2 cellular contexts compared by ENCODE assay signal in the genomic region with DNA sequence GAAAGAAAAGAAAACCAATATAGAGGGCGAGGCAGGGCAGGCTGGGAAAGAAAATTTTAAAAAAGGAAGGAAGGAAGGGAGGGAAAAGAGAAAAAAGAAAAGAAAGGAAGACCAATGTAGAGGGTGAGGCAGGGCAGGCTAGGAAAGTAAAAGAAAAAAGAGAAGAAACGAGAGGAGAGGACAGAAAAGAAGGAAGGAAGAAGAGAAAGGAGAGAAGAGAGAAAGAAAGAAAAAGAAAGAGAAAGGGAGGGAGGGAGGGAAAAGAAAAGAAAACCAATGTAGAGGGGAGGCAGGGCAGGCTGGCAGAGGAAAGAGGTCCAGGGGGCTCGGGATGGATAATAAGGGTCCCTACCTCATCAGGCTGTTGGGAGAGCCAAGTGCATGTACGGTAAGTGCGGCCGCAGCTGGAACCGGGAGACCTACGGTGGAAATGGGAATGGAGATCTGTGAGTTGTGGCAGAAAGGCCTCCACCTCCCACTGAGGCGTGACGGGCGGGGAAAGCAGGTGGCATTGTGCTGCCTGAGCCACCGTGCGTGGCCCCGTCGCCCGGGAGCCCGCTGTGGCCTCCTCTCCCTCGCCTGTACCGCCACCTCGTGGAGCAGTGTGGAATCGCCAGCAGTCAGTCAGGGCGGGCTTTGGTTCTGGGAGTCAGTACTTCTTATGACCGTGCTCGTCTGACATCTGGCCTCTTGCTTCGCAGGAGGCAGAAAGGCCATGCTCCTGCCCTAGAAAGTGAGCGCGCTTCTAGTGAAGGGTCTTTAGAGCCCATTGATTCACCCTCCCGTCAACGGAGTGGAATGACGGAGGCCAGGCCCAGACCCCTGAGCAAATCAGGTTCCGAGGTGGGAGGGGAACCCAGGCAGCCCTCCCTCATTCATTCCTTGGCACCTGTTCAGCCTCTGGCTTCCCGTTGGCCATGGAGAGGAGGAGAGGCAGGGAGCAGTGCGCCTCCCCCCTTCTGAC.
A peak's percentile ranks its signal among the peaks of the same experiment; 100 is the strongest.
TF ChIP-seq lines count a peak whose summit lies in the region.

No MANE protein-coding gene starts in this region.

TF ChIP-seq in A549, 52 proteins besides CTCF, POLR2A, EP300 and RAD21:
- TF ChIP-seq, protein P1, sequence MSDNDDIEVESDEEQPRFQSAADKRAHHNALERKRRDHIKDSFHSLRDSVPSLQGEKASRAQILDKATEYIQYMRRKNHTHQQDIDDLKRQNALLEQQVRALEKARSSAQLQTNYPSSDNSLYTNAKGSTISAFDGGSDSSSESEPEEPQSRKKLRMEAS (IDR thresholded peaks at IDR 0.05): peak; percentile 58; the same call in 1 of the 2 replicates
- TF ChIP-seq SMC3 (IDR thresholded peaks at IDR 0.05) (peak; percentile 84), KDM5A (IDR thresholded peaks at IDR 0.05) (no peak)
- TF ChIP-seq, protein P2, sequence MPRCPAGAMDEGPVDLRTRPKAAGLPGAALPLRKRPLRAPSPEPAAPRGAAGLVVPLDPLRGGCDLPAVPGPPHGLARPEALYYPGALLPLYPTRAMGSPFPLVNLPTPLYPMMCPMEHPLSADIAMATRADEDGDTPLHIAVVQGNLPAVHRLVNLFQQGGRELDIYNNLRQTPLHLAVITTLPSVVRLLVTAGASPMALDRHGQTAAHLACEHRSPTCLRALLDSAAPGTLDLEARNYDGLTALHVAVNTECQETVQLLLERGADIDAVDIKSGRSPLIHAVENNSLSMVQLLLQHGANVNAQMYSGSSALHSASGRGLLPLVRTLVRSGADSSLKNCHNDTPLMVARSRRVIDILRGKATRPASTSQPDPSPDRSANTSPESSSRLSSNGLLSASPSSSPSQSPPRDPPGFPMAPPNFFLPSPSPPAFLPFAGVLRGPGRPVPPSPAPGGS (IDR thresholded peaks at IDR 0.05): no peak
- TF ChIP-seq, protein P3, sequence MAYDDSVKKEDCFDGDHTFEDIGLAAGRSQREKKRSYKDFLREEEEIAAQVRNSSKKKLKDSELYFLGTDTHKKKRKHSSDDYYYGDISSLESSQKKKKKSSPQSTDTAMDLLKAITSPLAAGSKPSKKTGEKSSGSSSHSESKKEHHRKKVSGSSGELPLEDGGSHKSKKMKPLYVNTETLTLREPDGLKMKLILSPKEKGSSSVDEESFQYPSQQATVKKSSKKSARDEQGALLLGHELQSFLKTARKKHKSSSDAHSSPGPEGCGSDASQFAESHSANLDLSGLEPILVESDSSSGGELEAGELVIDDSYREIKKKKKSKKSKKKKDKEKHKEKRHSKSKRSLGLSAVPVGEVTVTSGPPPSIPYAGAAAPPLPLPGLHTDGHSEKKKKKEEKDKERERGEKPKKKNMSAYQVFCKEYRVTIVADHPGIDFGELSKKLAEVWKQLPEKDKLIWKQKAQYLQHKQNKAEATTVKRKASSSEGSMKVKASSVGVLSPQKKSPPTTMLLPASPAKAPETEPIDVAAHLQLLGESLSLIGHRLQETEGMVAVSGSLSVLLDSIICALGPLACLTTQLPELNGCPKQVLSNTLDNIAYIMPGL (CRISPR knock-in tag; IDR thresholded peaks at IDR 0.05; ENCODE audit: borderline replicate concordance): no peak
- TF ChIP-seq, protein P4, sequence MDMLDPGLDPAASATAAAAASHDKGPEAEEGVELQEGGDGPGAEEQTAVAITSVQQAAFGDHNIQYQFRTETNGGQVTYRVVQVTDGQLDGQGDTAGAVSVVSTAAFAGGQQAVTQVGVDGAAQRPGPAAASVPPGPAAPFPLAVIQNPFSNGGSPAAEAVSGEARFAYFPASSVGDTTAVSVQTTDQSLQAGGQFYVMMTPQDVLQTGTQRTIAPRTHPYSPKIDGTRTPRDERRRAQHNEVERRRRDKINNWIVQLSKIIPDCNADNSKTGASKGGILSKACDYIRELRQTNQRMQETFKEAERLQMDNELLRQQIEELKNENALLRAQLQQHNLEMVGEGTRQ (IDR thresholded peaks at IDR 0.05): no peak

TF ChIP-seq in K562, 482 proteins besides CTCF, POLR2A, EP300 and RAD21 (continues in another document):
- TF ChIP-seq PHF20 (IDR thresholded peaks at IDR 0.05; ENCODE audit: partially characterized antibody) (peak; percentile 41), MEF2D (tag; conservative IDR thresholded peaks at IDR 0.05; ENCODE audit: low read depth) (no peak), ILF3 (IDR thresholded peaks at IDR 0.05; ENCODE audit: borderline replicate concordance) (no peak), THRAP3 (IDR thresholded peaks at IDR 0.05; ENCODE audit: borderline replicate concordance) (no peak), ZNF764 (CRISPR knock-in tag; IDR thresholded peaks at IDR 0.05; ENCODE audit: low read depth) (no peak), ARID2 (IDR thresholded peaks at IDR 0.05) (peak; percentile 89), SMC3 (conservative IDR thresholded peaks at IDR 0.05; ENCODE audit: insufficient read depth, low read depth, low read length) (peak; percentile 99), CBFA2T2 (conservative IDR thresholded peaks at IDR 0.05) (no peak), CTBP1 (IDR thresholded peaks at IDR 0.05; ENCODE audit: borderline replicate concordance) (peak; percentile 82), NUFIP1 (IDR thresholded peaks at IDR 0.05; ENCODE audit: partially characterized antibody) (no peak), ZBTB1 (CRISPR knock-in tag; IDR thresholded peaks at IDR 0.05; ENCODE audit: borderline replicate concordance, low read depth) (no peak), ZNF239 (CRISPR knock-in tag; IDR thresholded peaks at IDR 0.05) (no peak), NR4A1 (CRISPR knock-in tag; IDR thresholded peaks at IDR 0.05) (no peak), NR4A1 (tag; IDR thresholded peaks at IDR 0.05) (no peak), POLR3A (IDR thresholded peaks at IDR 0.05; ENCODE audit: borderline replicate concordance, extremely low read depth, insufficient read depth, insufficient read length) (no peak), ZNF212 (CRISPR knock-in tag; IDR thresholded peaks at IDR 0.05) (no peak), CC2D1A (IDR thresholded peaks at IDR 0.05) (peak; percentile 80), XRCC5 (IDR thresholded peaks at IDR 0.05; ENCODE audit: low read depth, low read length) (0 out of 2 replicates have a peak, but pooled peaks have one; percentile 43), SMARCB1 (IDR thresholded peaks at IDR 0.05; ENCODE audit: insufficient read length, low read depth) (no peak), BCOR (IDR thresholded peaks at IDR 0.05) (no peak), HMGN3 (IDR thresholded peaks at IDR 0.05; ENCODE audit: borderline replicate concordance, extremely low read depth, insufficient read length, low read depth, low read length) (peak; percentile 20), JUND (IDR thresholded peaks at IDR 0.05; ENCODE audit: borderline replicate concordance, low read depth, low read length) (peak; percentile 32; the same call in 1 of the 2 replicates), JUND (tag; IDR thresholded peaks at IDR 0.05; ENCODE audit: borderline replicate concordance, low read depth, low read length) (no peak; the same call in 2 of the 3 replicates), PRMT5 (CRISPR knock-in tag; IDR thresholded peaks at IDR 0.05) (no peak), FOXM1 (IDR thresholded peaks at IDR 0.05; ENCODE audit: low read depth) (no peak), FOXM1 (CRISPR knock-in tag; IDR thresholded peaks at IDR 0.05; ENCODE audit: low read depth) (no peak), MTA3 (IDR thresholded peaks at IDR 0.05; ENCODE audit: borderline replicate concordance) (peak; percentile 67; the same call in 1 of the 2 replicates)
- TF ChIP-seq, protein P5, sequence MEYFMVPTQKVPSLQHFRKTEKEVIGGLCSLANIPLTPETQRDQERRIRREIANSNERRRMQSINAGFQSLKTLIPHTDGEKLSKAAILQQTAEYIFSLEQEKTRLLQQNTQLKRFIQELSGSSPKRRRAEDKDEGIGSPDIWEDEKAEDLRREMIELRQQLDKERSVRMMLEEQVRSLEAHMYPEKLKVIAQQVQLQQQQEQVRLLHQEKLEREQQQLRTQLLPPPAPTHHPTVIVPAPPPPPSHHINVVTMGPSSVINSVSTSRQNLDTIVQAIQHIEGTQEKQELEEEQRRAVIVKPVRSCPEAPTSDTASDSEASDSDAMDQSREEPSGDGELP (CRISPR knock-in tag; IDR thresholded peaks at IDR 0.05; ENCODE audit: borderline replicate concordance): peak; percentile 82; the same call in 1 of the 2 replicates
- TF ChIP-seq, protein P1 (CRISPR knock-in tag; IDR thresholded peaks at IDR 0.05): peak; percentile 91
- TF ChIP-seq, protein P6, sequence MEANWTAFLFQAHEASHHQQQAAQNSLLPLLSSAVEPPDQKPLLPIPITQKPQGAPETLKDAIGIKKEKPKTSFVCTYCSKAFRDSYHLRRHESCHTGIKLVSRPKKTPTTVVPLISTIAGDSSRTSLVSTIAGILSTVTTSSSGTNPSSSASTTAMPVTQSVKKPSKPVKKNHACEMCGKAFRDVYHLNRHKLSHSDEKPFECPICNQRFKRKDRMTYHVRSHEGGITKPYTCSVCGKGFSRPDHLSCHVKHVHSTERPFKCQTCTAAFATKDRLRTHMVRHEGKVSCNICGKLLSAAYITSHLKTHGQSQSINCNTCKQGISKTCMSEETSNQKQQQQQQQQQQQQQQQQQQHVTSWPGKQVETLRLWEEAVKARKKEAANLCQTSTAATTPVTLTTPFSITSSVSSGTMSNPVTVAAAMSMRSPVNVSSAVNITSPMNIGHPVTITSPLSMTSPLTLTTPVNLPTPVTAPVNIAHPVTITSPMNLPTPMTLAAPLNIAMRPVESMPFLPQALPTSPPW (CRISPR knock-in tag; IDR thresholded peaks at IDR 0.05): peak; percentile 40; the same call in 1 of the 2 replicates
- TF ChIP-seq, protein P7, sequence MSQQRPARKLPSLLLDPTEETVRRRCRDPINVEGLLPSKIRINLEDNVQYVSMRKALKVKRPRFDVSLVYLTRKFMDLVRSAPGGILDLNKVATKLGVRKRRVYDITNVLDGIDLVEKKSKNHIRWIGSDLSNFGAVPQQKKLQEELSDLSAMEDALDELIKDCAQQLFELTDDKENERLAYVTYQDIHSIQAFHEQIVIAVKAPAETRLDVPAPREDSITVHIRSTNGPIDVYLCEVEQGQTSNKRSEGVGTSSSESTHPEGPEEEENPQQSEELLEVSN (IDR thresholded peaks at IDR 0.05; ENCODE audit: borderline replicate concordance in 1 of 2, extremely low read depth in 1 of 2, insufficient read depth in 1 of 2, insufficient read length in 1 of 2, low read depth in 1 of 2, low read length in 1 of 2, poor library complexity in 1 of 2, severe bottlenecking in 1 of 2): peak; percentile 46 to 68
- TF ChIP-seq, protein P8, sequence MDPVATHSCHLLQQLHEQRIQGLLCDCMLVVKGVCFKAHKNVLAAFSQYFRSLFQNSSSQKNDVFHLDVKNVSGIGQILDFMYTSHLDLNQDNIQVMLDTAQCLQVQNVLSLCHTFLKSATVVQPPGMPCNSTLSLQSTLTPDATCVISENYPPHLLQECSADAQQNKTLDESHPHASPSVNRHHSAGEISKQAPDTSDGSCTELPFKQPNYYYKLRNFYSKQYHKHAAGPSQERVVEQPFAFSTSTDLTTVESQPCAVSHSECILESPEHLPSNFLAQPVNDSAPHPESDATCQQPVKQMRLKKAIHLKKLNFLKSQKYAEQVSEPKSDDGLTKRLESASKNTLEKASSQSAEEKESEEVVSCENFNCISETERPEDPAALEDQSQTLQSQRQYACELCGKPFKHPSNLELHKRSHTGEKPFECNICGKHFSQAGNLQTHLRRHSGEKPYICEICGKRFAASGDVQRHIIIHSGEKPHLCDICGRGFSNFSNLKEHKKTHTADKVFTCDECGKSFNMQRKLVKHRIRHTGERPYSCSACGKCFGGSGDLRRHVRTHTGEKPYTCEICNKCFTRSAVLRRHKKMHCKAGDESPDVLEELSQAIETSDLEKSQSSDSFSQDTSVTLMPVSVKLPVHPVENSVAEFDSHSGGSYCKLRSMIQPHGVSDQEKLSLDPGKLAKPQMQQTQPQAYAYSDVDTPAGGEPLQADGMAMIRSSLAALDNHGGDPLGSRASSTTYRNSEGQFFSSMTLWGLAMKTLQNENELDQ (CRISPR knock-in tag; IDR thresholded peaks at IDR 0.05; ENCODE audit: borderline replicate concordance): no peak
- TF ChIP-seq, protein P9, sequence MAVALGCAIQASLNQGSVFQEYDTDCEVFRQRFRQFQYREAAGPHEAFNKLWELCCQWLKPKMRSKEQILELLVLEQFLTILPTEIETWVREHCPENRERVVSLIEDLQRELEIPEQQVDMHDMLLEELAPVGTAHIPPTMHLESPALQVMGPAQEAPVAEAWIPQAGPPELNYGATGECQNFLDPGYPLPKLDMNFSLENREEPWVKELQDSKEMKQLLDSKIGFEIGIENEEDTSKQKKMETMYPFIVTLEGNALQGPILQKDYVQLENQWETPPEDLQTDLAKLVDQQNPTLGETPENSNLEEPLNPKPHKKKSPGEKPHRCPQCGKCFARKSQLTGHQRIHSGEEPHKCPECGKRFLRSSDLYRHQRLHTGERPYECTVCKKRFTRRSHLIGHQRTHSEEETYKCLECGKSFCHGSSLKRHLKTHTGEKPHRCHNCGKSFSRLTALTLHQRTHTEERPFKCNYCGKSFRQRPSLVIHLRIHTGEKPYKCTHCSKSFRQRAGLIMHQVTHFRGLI (CRISPR knock-in tag; IDR thresholded peaks at IDR 0.05): no peak
- TF ChIP-seq, protein P10, sequence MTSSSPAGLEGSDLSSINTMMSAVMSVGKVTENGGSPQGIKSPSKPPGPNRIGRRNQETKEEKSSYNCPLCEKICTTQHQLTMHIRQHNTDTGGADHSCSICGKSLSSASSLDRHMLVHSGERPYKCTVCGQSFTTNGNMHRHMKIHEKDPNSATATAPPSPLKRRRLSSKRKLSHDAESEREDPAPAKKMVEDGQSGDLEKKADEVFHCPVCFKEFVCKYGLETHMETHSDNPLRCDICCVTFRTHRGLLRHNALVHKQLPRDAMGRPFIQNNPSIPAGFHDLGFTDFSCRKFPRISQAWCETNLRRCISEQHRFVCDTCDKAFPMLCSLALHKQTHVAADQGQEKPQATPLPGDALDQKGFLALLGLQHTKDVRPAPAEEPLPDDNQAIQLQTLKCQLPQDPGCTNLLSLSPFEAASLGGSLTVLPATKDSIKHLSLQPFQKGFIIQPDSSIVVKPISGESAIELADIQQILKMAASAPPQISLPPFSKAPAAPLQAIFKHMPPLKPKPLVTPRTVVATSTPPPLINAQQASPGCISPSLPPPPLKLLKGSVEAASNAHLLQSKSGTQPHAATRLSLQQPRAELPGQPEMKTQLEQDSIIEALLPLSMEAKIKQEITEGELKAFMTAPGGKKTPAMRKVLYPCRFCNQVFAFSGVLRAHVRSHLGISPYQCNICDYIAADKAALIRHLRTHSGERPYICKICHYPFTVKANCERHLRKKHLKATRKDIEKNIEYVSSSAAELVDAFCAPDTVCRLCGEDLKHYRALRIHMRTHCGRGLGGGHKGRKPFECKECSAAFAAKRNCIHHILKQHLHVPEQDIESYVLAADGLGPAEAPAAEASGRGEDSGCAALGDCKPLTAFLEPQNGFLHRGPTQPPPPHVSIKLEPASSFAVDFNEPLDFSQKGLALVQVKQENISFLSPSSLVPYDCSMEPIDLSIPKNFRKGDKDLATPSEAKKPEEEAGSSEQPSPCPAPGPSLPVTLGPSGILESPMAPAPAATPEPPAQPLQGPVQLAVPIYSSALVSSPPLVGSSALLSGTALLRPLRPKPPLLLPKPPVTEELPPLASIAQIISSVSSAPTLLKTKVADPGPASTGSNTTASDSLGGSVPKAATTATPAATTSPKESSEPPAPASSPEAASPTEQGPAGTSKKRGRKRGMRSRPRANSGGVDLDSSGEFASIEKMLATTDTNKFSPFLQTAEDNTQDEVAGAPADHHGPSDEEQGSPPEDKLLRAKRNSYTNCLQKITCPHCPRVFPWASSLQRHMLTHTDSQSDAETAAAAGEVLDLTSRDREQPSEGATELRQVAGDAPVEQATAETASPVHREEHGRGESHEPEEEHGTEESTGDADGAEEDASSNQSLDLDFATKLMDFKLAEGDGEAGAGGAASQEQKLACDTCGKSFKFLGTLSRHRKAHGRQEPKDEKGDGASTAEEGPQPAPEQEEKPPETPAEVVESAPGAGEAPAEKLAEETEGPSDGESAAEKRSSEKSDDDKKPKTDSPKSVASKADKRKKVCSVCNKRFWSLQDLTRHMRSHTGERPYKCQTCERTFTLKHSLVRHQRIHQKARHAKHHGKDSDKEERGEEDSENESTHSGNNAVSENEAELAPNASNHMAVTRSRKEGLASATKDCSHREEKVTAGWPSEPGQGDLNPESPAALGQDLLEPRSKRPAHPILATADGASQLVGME (CRISPR knock-in tag; IDR thresholded peaks at IDR 0.05): no peak
